1 cellular context compared by ENCODE assay signal in the genomic region with DNA sequence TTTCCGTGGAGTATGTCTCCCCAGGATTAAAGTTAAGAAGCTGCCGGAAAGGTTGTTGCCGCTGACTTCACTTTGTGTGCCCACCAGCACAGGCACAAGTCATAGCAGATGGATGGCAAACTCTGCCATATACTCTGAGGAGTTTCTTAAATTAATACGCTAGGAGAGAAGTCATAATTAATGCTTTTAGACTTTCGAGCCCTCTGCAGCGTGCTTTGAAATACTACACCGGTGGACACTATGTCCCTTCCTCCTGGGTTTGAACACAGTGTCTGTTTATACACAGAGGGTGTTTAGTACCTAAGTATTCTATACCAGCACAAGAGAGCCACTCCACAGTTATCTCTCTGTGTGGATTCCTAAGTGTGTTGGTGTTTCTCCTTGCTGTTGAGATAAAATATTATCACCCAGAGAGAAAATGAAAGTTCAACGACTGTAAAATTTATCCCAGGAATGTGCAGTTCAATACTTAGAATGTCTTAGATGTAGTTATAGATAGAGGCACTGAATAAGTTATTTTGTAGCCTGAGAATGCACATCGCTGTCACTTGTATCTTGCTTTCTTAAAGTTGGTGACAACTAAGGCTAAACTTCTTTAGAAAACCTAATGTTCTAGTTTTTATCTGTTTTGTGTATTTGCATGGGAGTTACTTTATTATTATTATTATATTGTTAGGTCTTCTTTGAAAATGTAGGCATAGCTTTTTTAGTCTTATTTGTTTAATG.
TF ChIP-seq lines count a peak whose summit lies in the region.

No MANE protein-coding gene starts in this region.

TF ChIP-seq in HCT116, 20 proteins besides CTCF, POLR2A, EP300 and RAD21 (continued from another document):
- TF ChIP-seq EZH2phosphoT487 (IDR thresholded peaks at IDR 0.05; ENCODE audit: borderline replicate concordance) (no peak), EGR1 (IDR thresholded peaks at IDR 0.05; ENCODE audit: low read depth) (no peak), ZNF274 (IDR thresholded peaks at IDR 0.05; ENCODE audit: low read depth, low read length) (no peak), YY1 (IDR thresholded peaks at IDR 0.05; ENCODE audit: extremely low read depth, insufficient replicate concordance, low read depth, low read length) (no peak)
- TF ChIP-seq, protein P1, sequence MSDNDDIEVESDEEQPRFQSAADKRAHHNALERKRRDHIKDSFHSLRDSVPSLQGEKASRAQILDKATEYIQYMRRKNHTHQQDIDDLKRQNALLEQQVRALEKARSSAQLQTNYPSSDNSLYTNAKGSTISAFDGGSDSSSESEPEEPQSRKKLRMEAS (IDR thresholded peaks at IDR 0.05), result no peak
- TF ChIP-seq, protein P2, sequence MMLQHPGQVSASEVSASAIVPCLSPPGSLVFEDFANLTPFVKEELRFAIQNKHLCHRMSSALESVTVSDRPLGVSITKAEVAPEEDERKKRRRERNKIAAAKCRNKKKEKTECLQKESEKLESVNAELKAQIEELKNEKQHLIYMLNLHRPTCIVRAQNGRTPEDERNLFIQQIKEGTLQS (IDR thresholded peaks at IDR 0.05), result no peak
- TF ChIP-seq, protein P3, sequence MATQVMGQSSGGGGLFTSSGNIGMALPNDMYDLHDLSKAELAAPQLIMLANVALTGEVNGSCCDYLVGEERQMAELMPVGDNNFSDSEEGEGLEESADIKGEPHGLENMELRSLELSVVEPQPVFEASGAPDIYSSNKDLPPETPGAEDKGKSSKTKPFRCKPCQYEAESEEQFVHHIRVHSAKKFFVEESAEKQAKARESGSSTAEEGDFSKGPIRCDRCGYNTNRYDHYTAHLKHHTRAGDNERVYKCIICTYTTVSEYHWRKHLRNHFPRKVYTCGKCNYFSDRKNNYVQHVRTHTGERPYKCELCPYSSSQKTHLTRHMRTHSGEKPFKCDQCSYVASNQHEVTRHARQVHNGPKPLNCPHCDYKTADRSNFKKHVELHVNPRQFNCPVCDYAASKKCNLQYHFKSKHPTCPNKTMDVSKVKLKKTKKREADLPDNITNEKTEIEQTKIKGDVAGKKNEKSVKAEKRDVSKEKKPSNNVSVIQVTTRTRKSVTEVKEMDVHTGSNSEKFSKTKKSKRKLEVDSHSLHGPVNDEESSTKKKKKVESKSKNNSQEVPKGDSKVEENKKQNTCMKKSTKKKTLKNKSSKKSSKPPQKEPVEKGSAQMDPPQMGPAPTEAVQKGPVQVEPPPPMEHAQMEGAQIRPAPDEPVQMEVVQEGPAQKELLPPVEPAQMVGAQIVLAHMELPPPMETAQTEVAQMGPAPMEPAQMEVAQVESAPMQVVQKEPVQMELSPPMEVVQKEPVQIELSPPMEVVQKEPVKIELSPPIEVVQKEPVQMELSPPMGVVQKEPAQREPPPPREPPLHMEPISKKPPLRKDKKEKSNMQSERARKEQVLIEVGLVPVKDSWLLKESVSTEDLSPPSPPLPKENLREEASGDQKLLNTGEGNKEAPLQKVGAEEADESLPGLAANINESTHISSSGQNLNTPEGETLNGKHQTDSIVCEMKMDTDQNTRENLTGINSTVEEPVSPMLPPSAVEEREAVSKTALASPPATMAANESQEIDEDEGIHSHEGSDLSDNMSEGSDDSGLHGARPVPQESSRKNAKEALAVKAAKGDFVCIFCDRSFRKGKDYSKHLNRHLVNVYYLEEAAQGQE (IDR thresholded peaks at IDR 0.05; ENCODE audit: low read depth), result no peak
